Comparison of ENCODE assay signal across 27 cellular contexts in genomic region chr9:18215626-18216025, GRCh38.
DNase-seq lines count a peak whose midpoint lies in the region; FAIRE-seq and TF ChIP-seq lines count a peak whose summit lies in the region.
"Had no signal": no experiment of that assay in that cellular context is flagged by ENCODE, and none has a peak within 500 bp of the region (broad histone marks: within the 10 kb centered on the region; RNA-seq: fewer than 3 reads in every experiment).

No MANE protein-coding gene starts in this region.

- TF ChIP-seq CTCF in AG10803 (conservative IDR thresholded peaks at IDR 0.05; ENCODE audit: low read length) (no peak), kidney (IDR thresholded peaks at IDR 0.05; ENCODE audit: borderline replicate concordance, extremely low read depth, insufficient read depth) (no peak), GM10266 (IDR thresholded peaks at IDR 0.05; ENCODE audit: control insufficient read depth, insufficient read depth, low read depth, missing control alignments) (no peak)

- DNase-seq in AG10803 (ENCODE audit: low read depth) (peak; percentile 15), LHCN-M2 (ENCODE audit: low read depth) (peak; percentile 10), cerebellar cortex (ENCODE audit: low spot score) (peak; percentile 37), myocyte (ENCODE audit: low read depth) (peak; percentile 72), amygdala (lab: John Stamatoyannopoulos, UW) (no peak), kidney (no peak), GM10266 (ENCODE audit: extremely low spot score) (no peak)
- DNase-seq in central memory CD4-positive, alpha-beta T cell, result no peak
- DNase-seq: BE2C; CD4-positive, alpha-beta memory T cell; CD4-positive, CD25-positive, alpha-beta regulatory T cell; CD8-positive, alpha-beta memory T cell; COR-L47; DMS 273 treated with DMSO at 0.1 percent for 48 hours; DMS153; DMS53; DMS79; DND-41; EL; GF-D8 had no signal

- no peak for FAIRE-seq in kidney (lab: Jason Lieb, UNC)
- FAIRE-seq: A549, G401.6, GM12878, GM12892, GM18507 had no signal

- H3K4me3 ChIP-seq in AG10803 (ENCODE audit: low read length), result no peak overlapping the region
- no peak overlapping the region for H3K4me3 ChIP-seq in kidney (ENCODE audit: low read length in 2 of 2)
- H3K4me3 ChIP-seq: A549, BLaER1, GM12878 had no signal

- H3K27ac ChIP-seq in kidney (ENCODE audit: low read depth in 2 of 2, low read length in 2 of 2), result no peak overlapping the region
- H3K27ac ChIP-seq: 22Rv1, A549, BLaER1 had no signal

- H3K9me3 ChIP-seq in kidney (ENCODE audit: control insufficient read depth in 1 of 2, low read length in 2 of 2), result no peaks in the 10 kb centered on the region
- H3K9me3 ChIP-seq: A549, BE2C, BLaER1 had no signal

- intact Hi-C loops in kidney (cut with DNase I), result no loop called here

- H3K36me3 ChIP-seq in kidney (ENCODE audit: control insufficient read depth in 1 of 2, insufficient read depth in 2 of 2, low read length in 2 of 2), result no peaks in the 10 kb centered on the region
- H3K36me3 ChIP-seq: BE2C, BLaER1 had no signal

- no peaks in the 10 kb centered on the region for H3K4me1 ChIP-seq in kidney (ENCODE audit: control insufficient read depth in 1 of 2, insufficient read depth in 1 of 2, low read depth in 1 of 2, low read length in 2 of 2)
- H3K4me1 ChIP-seq: A549, BE2C had no signal

- no peak overlapping the region for H3K9ac ChIP-seq in kidney (ENCODE audit: low read length in 2 of 2)
- H3K9ac ChIP-seq: BLaER1 had no signal

Comparison
In these comparisons a context has a peak if more than half of its experiments do, and no peak if none do; other contexts are left out.
1. DNase-seq: peak in AG10803 (single experiment), LHCN-M2 (single experiment), cerebellar cortex (single experiment) and myocyte (single experiment); none in amygdala (0 of 56), central memory CD4-positive, alpha-beta T cell (single experiment), kidney (single experiment) and GM10266 (single experiment).